1 cellular context compared by ENCODE assay signal in the genomic region with DNA sequence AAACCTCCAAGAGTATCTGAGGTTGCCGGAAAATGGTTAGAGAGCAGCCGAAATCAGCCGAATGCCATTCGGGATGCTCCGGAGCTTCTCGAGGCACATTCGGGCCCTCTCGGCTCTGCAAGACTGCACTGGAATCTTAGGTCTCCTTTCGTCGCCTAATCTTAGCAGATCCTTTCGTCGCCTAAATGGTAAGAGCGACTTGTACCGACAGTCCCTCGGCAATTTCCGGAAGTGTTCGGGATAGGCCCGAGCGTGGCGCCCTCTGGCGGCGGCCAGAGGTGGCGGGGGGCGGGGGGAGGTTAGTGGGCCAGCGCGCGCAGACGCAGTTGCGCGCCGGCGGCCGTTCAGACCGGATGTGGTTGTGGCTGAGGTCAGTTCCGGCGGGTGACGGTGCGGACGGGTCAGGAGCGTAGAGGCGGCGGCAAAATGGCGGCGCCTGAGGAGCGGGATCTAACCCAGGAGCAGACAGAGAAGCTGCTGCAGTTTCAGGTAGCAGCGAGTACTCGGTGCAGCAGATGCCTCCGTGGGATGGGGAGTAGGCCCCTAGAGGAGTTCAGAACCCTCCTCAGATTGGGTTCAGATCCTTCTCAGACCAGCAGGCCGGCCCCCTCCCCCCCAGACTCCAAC.
TF ChIP-seq lines count a peak whose summit lies in the region.

A gene with protein sequence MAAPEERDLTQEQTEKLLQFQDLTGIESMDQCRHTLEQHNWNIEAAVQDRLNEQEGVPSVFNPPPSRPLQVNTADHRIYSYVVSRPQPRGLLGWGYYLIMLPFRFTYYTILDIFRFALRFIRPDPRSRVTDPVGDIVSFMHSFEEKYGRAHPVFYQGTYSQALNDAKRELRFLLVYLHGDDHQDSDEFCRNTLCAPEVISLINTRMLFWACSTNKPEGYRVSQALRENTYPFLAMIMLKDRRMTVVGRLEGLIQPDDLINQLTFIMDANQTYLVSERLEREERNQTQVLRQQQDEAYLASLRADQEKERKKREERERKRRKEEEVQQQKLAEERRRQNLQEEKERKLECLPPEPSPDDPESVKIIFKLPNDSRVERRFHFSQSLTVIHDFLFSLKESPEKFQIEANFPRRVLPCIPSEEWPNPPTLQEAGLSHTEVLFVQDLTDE (plus strand): TSS at position 404 of the 627 bp plus-strand sequence. CDS start 23 bp downstream, at position 427.

TF ChIP-seq in GM12878, 131 proteins besides CTCF, POLR2A, EP300 and RAD21 (continued from another document):
- TF ChIP-seq, protein P1, sequence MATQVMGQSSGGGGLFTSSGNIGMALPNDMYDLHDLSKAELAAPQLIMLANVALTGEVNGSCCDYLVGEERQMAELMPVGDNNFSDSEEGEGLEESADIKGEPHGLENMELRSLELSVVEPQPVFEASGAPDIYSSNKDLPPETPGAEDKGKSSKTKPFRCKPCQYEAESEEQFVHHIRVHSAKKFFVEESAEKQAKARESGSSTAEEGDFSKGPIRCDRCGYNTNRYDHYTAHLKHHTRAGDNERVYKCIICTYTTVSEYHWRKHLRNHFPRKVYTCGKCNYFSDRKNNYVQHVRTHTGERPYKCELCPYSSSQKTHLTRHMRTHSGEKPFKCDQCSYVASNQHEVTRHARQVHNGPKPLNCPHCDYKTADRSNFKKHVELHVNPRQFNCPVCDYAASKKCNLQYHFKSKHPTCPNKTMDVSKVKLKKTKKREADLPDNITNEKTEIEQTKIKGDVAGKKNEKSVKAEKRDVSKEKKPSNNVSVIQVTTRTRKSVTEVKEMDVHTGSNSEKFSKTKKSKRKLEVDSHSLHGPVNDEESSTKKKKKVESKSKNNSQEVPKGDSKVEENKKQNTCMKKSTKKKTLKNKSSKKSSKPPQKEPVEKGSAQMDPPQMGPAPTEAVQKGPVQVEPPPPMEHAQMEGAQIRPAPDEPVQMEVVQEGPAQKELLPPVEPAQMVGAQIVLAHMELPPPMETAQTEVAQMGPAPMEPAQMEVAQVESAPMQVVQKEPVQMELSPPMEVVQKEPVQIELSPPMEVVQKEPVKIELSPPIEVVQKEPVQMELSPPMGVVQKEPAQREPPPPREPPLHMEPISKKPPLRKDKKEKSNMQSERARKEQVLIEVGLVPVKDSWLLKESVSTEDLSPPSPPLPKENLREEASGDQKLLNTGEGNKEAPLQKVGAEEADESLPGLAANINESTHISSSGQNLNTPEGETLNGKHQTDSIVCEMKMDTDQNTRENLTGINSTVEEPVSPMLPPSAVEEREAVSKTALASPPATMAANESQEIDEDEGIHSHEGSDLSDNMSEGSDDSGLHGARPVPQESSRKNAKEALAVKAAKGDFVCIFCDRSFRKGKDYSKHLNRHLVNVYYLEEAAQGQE (IDR thresholded peaks at IDR 0.05; ENCODE audit: low read depth, low read length) = 0 out of 2 replicates have a peak, but pooled peaks have one; percentile 27
- TF ChIP-seq SMAD5 (IDR thresholded peaks at IDR 0.05; ENCODE audit: low read depth) (0 out of 2 replicates have a peak, but pooled peaks have one; percentile 17), MYC (IDR thresholded peaks at IDR 0.05; ENCODE audit: insufficient read depth, insufficient read length, insufficient replicate concordance, low read length, severe bottlenecking) (peak; percentile 20), EGR1 (IDR thresholded peaks at IDR 0.05; ENCODE audit: borderline replicate concordance in 1 of 2, low read depth in 2 of 2, low read length in 2 of 2) (no peak), RUNX3 (IDR thresholded peaks at IDR 0.05; ENCODE audit: low read length) (peak; percentile 93), RELA (IDR thresholded peaks at IDR 0.05; ENCODE audit: borderline replicate concordance, partially characterized antibody) (peak; percentile 41), HDAC2 (IDR thresholded peaks at IDR 0.05) (no peak), EZH2 (IDR thresholded peaks at IDR 0.05; ENCODE audit: borderline replicate concordance, control insufficient read depth, low read depth, low read length) (no peak), POLR2AphosphoS5 (IDR thresholded peaks at IDR 0.05; ENCODE audit: low read length) (peak; percentile 92), JUND (IDR thresholded peaks at IDR 0.05; ENCODE audit: low read depth, low read length) (0 out of 2 replicates have a peak, but pooled peaks have one; percentile 6), NR2C1 (IDR thresholded peaks at IDR 0.05) (peak; percentile 83), CHD2 (IDR thresholded peaks at IDR 0.05; ENCODE audit: borderline replicate concordance, low read depth, low read length) (no peak), RFX5 (IDR thresholded peaks at IDR 0.05; ENCODE audit: low read depth, low read length) (no peak), SPI1 (IDR thresholded peaks at IDR 0.05; ENCODE audit: borderline replicate concordance, insufficient read depth, low read depth, low read length) (0 out of 2 replicates have a peak, but pooled peaks have one; percentile 6), NR2F1 (conservative IDR thresholded peaks at IDR 0.05) (peak; percentile 60), PML (IDR thresholded peaks at IDR 0.05; ENCODE audit: low read length) (peak; percentile 68; the same call in 1 of the 2 replicates)
- TF ChIP-seq, protein P2, sequence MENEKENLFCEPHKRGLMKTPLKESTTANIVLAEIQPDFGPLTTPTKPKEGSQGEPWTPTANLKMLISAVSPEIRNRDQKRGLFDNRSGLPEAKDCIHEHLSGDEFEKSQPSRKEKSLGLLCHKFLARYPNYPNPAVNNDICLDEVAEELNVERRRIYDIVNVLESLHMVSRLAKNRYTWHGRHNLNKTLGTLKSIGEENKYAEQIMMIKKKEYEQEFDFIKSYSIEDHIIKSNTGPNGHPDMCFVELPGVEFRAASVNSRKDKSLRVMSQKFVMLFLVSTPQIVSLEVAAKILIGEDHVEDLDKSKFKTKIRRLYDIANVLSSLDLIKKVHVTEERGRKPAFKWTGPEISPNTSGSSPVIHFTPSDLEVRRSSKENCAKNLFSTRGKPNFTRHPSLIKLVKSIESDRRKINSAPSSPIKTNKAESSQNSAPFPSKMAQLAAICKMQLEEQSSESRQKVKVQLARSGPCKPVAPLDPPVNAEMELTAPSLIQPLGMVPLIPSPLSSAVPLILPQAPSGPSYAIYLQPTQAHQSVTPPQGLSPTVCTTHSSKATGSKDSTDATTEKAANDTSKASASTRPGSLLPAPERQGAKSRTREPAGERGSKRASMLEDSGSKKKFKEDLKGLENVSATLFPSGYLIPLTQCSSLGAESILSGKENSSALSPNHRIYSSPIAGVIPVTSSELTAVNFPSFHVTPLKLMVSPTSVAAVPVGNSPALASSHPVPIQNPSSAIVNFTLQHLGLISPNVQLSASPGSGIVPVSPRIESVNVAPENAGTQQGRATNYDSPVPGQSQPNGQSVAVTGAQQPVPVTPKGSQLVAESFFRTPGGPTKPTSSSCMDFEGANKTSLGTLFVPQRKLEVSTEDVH (IDR thresholded peaks at IDR 0.05; ENCODE audit: low read depth, partially characterized antibody) = no peak
- TF ChIP-seq, protein P3, sequence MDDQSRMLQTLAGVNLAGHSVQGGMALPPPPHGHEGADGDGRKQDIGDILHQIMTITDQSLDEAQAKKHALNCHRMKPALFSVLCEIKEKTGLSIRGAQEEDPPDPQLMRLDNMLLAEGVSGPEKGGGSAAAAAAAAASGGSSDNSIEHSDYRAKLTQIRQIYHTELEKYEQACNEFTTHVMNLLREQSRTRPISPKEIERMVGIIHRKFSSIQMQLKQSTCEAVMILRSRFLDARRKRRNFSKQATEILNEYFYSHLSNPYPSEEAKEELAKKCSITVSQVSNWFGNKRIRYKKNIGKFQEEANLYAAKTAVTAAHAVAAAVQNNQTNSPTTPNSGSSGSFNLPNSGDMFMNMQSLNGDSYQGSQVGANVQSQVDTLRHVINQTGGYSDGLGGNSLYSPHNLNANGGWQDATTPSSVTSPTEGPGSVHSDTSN (IDR thresholded peaks at IDR 0.05; ENCODE audit: insufficient replicate concordance, low read depth, low read length) = no peak
- TF ChIP-seq, protein P4, sequence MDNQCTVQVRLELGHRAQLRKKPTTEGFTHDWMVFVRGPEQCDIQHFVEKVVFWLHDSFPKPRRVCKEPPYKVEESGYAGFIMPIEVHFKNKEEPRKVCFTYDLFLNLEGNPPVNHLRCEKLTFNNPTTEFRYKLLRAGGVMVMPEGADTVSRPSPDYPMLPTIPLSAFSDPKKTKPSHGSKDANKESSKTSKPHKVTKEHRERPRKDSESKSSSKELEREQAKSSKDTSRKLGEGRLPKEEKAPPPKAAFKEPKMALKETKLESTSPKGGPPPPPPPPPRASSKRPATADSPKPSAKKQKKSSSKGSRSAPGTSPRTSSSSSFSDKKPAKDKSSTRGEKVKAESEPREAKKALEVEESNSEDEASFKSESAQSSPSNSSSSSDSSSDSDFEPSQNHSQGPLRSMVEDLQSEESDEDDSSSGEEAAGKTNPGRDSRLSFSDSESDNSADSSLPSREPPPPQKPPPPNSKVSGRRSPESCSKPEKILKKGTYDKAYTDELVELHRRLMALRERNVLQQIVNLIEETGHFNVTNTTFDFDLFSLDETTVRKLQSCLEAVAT (IDR thresholded peaks at IDR 0.05) = peak; percentile 64; the same call in 1 of the 2 replicates
- TF ChIP-seq, protein P5, sequence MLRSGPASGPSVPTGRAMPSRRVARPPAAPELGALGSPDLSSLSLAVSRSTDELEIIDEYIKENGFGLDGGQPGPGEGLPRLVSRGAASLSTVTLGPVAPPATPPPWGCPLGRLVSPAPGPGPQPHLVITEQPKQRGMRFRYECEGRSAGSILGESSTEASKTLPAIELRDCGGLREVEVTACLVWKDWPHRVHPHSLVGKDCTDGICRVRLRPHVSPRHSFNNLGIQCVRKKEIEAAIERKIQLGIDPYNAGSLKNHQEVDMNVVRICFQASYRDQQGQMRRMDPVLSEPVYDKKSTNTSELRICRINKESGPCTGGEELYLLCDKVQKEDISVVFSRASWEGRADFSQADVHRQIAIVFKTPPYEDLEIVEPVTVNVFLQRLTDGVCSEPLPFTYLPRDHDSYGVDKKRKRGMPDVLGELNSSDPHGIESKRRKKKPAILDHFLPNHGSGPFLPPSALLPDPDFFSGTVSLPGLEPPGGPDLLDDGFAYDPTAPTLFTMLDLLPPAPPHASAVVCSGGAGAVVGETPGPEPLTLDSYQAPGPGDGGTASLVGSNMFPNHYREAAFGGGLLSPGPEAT (IDR thresholded peaks at IDR 0.05; ENCODE audit: low read depth) = peak; percentile 88
- TF ChIP-seq, protein P6, sequence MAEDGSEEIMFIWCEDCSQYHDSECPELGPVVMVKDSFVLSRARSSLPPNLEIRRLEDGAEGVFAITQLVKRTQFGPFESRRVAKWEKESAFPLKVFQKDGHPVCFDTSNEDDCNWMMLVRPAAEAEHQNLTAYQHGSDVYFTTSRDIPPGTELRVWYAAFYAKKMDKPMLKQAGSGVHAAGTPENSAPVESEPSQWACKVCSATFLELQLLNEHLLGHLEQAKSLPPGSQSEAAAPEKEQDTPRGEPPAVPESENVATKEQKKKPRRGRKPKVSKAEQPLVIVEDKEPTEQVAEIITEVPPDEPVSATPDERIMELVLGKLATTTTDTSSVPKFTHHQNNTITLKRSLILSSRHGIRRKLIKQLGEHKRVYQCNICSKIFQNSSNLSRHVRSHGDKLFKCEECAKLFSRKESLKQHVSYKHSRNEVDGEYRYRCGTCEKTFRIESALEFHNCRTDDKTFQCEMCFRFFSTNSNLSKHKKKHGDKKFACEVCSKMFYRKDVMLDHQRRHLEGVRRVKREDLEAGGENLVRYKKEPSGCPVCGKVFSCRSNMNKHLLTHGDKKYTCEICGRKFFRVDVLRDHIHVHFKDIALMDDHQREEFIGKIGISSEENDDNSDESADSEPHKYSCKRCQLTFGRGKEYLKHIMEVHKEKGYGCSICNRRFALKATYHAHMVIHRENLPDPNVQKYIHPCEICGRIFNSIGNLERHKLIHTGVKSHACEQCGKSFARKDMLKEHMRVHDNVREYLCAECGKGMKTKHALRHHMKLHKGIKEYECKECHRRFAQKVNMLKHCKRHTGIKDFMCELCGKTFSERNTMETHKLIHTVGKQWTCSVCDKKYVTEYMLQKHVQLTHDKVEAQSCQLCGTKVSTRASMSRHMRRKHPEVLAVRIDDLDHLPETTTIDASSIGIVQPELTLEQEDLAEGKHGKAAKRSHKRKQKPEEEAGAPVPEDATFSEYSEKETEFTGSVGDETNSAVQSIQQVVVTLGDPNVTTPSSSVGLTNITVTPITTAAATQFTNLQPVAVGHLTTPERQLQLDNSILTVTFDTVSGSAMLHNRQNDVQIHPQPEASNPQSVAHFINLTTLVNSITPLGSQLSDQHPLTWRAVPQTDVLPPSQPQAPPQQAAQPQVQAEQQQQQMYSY (CRISPR knock-in tag; IDR thresholded peaks at IDR 0.05) = no peak
- TF ChIP-seq, protein P7, sequence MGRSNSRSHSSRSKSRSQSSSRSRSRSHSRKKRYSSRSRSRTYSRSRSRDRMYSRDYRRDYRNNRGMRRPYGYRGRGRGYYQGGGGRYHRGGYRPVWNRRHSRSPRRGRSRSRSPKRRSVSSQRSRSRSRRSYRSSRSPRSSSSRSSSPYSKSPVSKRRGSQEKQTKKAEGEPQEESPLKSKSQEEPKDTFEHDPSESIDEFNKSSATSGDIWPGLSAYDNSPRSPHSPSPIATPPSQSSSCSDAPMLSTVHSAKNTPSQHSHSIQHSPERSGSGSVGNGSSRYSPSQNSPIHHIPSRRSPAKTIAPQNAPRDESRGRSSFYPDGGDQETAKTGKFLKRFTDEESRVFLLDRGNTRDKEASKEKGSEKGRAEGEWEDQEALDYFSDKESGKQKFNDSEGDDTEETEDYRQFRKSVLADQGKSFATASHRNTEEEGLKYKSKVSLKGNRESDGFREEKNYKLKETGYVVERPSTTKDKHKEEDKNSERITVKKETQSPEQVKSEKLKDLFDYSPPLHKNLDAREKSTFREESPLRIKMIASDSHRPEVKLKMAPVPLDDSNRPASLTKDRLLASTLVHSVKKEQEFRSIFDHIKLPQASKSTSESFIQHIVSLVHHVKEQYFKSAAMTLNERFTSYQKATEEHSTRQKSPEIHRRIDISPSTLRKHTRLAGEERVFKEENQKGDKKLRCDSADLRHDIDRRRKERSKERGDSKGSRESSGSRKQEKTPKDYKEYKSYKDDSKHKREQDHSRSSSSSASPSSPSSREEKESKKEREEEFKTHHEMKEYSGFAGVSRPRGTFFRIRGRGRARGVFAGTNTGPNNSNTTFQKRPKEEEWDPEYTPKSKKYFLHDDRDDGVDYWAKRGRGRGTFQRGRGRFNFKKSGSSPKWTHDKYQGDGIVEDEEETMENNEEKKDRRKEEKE (IDR thresholded peaks at IDR 0.05) = no peak
